ENCODE assay signal across 1 cellular context in the genomic region with DNA sequence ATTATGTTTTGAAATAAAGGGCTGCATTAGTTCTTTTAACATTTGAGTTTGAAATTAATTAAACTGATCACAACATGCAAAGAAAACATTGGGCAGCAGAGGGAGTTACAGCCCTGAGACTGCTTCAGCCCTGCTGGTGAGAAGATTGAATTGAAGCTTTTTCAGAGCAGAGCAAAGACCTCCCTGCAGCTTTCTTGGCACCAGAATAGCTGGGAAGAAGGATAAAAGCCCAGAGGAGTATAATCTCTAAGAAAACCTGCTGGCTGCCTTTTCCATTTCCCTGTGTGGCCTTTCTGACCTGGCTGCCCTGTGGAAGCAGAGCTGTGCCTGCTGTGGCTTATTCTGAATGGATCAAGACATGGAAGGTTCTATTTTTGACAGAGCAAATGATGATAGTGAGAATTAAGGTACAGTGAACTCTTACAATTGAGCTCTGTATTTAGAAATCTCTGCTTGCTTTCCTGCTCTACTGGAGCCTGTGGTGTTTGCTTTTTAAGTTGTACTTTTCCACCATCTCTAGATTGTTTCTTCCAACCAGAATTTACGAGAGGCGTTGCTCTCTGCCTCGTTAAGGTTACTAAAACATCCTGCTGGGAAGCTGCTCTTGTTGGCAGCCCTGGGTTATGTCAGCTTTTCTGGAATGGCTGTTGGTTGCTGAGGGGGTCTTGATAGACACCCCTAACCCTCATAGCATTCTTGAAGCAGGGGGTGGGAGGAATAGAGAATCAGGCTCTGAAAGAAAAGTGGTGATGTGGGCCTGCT.
TF ChIP-seq lines count a peak whose summit lies in the region.

No MANE protein-coding gene starts in this region.

TF ChIP-seq in K562, 482 proteins besides CTCF, POLR2A, EP300 and RAD21 (continued from another document and continues in another):
- peak; percentile 30; the same call in 1 of the 2 replicates for TF ChIP-seq TSHZ1 (CRISPR knock-in tag; IDR thresholded peaks at IDR 0.05)
- 0 out of 2 replicates have a peak, but pooled peaks have one; percentile 9 for TF ChIP-seq ATF4 (CRISPR knock-in tag; IDR thresholded peaks at IDR 0.05)
- TF ChIP-seq SAFB (IDR thresholded peaks at IDR 0.05; ENCODE audit: borderline replicate concordance, low read depth, low read length), result no peak
- peak; percentile 77 for TF ChIP-seq SMC3 (conservative IDR thresholded peaks at IDR 0.05; ENCODE audit: insufficient read depth, low read depth, low read length)
- no peak for TF ChIP-seq TAF1 (IDR thresholded peaks at IDR 0.05; ENCODE audit: control insufficient read depth, extremely low read depth, insufficient read depth, low read length, severe bottlenecking)
- no peak for TF ChIP-seq THRAP3 (IDR thresholded peaks at IDR 0.05; ENCODE audit: borderline replicate concordance)
- TF ChIP-seq SMAD3 (CRISPR knock-in tag; conservative IDR thresholded peaks at IDR 0.05), result peak; percentile 55; the same call in 1 of the 2 replicates
- TF ChIP-seq JUND (IDR thresholded peaks at IDR 0.05; ENCODE audit: borderline replicate concordance, low read depth, low read length), result 0 out of 2 replicates have a peak, but pooled peaks have one; percentile 20
- TF ChIP-seq JUND (tag; IDR thresholded peaks at IDR 0.05; ENCODE audit: borderline replicate concordance, low read depth, low read length), result no peak
- 0 out of 2 replicates have a peak, but pooled peaks have one; percentile 8 for TF ChIP-seq POLR2AphosphoS5 (IDR thresholded peaks at IDR 0.05; ENCODE audit: control insufficient read depth, insufficient read depth, low read depth, low read length)
- TF ChIP-seq DEAF1 (CRISPR knock-in tag; IDR thresholded peaks at IDR 0.05), result peak; percentile 90
- TF ChIP-seq NEUROD1 (IDR thresholded peaks at IDR 0.05; ENCODE audit: borderline replicate concordance, low read depth, low read length, partially characterized antibody), result no peak
- no peak for TF ChIP-seq ERF (CRISPR knock-in tag; IDR thresholded peaks at IDR 0.05)
- TF ChIP-seq HLTF (IDR thresholded peaks at IDR 0.05), result no peak
- TF ChIP-seq KHSRP (IDR thresholded peaks at IDR 0.05), result no peak
- TF ChIP-seq CHCHD3 (CRISPR knock-in tag; IDR thresholded peaks at IDR 0.05), result no peak
- TF ChIP-seq ARID2 (IDR thresholded peaks at IDR 0.05), result no peak
- TF ChIP-seq TFAP4 (CRISPR knock-in tag; IDR thresholded peaks at IDR 0.05; ENCODE audit: borderline replicate concordance), result no peak
- TF ChIP-seq ARID3A (IDR thresholded peaks at IDR 0.05; ENCODE audit: borderline replicate concordance, low read depth, low read length), result peak; percentile 54; the same call in 1 of the 2 replicates
- TF ChIP-seq, protein P1, sequence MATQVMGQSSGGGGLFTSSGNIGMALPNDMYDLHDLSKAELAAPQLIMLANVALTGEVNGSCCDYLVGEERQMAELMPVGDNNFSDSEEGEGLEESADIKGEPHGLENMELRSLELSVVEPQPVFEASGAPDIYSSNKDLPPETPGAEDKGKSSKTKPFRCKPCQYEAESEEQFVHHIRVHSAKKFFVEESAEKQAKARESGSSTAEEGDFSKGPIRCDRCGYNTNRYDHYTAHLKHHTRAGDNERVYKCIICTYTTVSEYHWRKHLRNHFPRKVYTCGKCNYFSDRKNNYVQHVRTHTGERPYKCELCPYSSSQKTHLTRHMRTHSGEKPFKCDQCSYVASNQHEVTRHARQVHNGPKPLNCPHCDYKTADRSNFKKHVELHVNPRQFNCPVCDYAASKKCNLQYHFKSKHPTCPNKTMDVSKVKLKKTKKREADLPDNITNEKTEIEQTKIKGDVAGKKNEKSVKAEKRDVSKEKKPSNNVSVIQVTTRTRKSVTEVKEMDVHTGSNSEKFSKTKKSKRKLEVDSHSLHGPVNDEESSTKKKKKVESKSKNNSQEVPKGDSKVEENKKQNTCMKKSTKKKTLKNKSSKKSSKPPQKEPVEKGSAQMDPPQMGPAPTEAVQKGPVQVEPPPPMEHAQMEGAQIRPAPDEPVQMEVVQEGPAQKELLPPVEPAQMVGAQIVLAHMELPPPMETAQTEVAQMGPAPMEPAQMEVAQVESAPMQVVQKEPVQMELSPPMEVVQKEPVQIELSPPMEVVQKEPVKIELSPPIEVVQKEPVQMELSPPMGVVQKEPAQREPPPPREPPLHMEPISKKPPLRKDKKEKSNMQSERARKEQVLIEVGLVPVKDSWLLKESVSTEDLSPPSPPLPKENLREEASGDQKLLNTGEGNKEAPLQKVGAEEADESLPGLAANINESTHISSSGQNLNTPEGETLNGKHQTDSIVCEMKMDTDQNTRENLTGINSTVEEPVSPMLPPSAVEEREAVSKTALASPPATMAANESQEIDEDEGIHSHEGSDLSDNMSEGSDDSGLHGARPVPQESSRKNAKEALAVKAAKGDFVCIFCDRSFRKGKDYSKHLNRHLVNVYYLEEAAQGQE (CRISPR knock-in tag; IDR thresholded peaks at IDR 0.05; ENCODE audit: low read depth), result 0 out of 2 replicates have a peak, but pooled peaks have one; percentile 24
- TF ChIP-seq CHAMP1 (IDR thresholded peaks at IDR 0.05), result no peak
- TF ChIP-seq ZBTB1 (CRISPR knock-in tag; IDR thresholded peaks at IDR 0.05; ENCODE audit: borderline replicate concordance, low read depth), result no peak
- TF ChIP-seq RREB1 (CRISPR knock-in tag; IDR thresholded peaks at IDR 0.05), result no peak
- TF ChIP-seq ILF3 (IDR thresholded peaks at IDR 0.05; ENCODE audit: borderline replicate concordance), result no peak
- TF ChIP-seq ZNF384 (IDR thresholded peaks at IDR 0.05; ENCODE audit: low read depth, low read length), result 0 out of 2 replicates have a peak, but pooled peaks have one; percentile 20
- TF ChIP-seq SMARCC2 (IDR thresholded peaks at IDR 0.05; ENCODE audit: low read depth), result no peak
- TF ChIP-seq MIER1 (IDR thresholded peaks at IDR 0.05; ENCODE audit: low read depth), result no peak
